8 cellular contexts compared by ENCODE assay signal in genomic region chr21:26169061-26169610, GRCh38. TPM values are rescaled to one million over a fixed set of nuclear protein-coding genes. Genes with fewer than 3 reads are reported as not detected.
DNase-seq lines count a peak whose midpoint lies in the region; ATAC-seq and TF ChIP-seq lines count a peak whose summit lies in the region.

No MANE protein-coding gene starts in this region.

- intact Hi-C loops in body of pancreas (cut with DNase I), result no loop called here
- intact Hi-C loops in sciatic nerve (cut with DNase I), result no loop called here

- no peaks in the 10 kb centered on the region for H3K27me3 ChIP-seq in MM.1S (replicated peaks; ENCODE audit: insufficient read depth, low read length)
- H3K27me3 ChIP-seq in SK-N-SH (ENCODE audit: insufficient read depth), result no peaks in the 10 kb centered on the region
- H3K27me3 ChIP-seq in body of pancreas, result no peaks in the 10 kb centered on the region
- H3K27me3 ChIP-seq in iPS-15b (ENCODE audit: control insufficient read depth, insufficient read depth, low read length), result peaks cover 6% of the 10 kb centered on the region

- ATAC-seq in body of pancreas (peak; percentile 20), sciatic nerve (peak; percentile 81)

- H3K4me2 ChIP-seq in MM.1S (ENCODE audit: low read depth, low read length) (peak overlapping the region; percentile 91), SK-N-SH (peak overlapping the region; percentile 97)

- peak; percentile 34 for TF ChIP-seq CTCF in MM.1S (IDR thresholded peaks at IDR 0.05; ENCODE audit: low read length)
- TF ChIP-seq CTCF in SK-N-SH (IDR thresholded peaks at IDR 0.05), result peak; percentile 54
- peak in 6 of 7 experiments; percentile 14 to 53 (median 45) for TF ChIP-seq CTCF in body of pancreas (IDR thresholded peaks at IDR 0.05)

- H3K79me2 ChIP-seq in MM.1S (ENCODE audit: low read length) (peaks cover 63% of the 10 kb centered on the region), SK-N-SH (ENCODE audit: insufficient read depth) (peaks cover 64% of the 10 kb centered on the region)

- H3K9me2 ChIP-seq in MM.1S (replicated peaks; ENCODE audit: insufficient read depth, low read length) (no peaks in the 10 kb centered on the region), SK-N-SH (no peaks in the 10 kb centered on the region)

- 0 out of 4 replicates have a peak, but pooled peaks of 1 of the 2 experiments have one; percentile 10 for TF ChIP-seq EP300 in SK-N-SH (IDR thresholded peaks at IDR 0.05; ENCODE audit: borderline replicate concordance in 1 of 2, low read depth in 1 of 2, low read length in 1 of 2)

- H3K36me3 ChIP-seq in MM.1S (replicated peaks; ENCODE audit: insufficient read depth, low read length), result no peaks in the 10 kb centered on the region; the same call in 1 of the 2 replicates
- H3K36me3 ChIP-seq in SK-N-SH (replicated peaks in 1 of 2; ENCODE audit: control insufficient read depth in 1 of 2, insufficient read depth in 2 of 2, low read length in 1 of 2), result no peaks in the 10 kb centered on the region
- no peaks in the 10 kb centered on the region for H3K36me3 ChIP-seq in body of pancreas (replicated peaks in 1 of 2; ENCODE audit: insufficient read depth in 1 of 2, low read depth in 2 of 2)
- no peaks in the 10 kb centered on the region for H3K36me3 ChIP-seq in iPS-15b (ENCODE audit: control insufficient read depth, insufficient read depth, low read length)

- peak overlapping the region; percentile 34; the same call in 1 of the 2 replicates for H3K27ac ChIP-seq in MM.1S (ENCODE audit: low read length)
- peak overlapping the region; percentile 76 to 97 for H3K27ac ChIP-seq in SK-N-SH (ENCODE audit: low read depth in 2 of 2, low read length in 1 of 2)
- peak overlapping the region; percentile 77 to 93 (median 90) for H3K27ac ChIP-seq in body of pancreas

- H3K9me3 ChIP-seq in MM.1S (replicated peaks; ENCODE audit: insufficient read depth, low read length), result no peaks in the 10 kb centered on the region
- H3K9me3 ChIP-seq in SK-N-SH, result no peaks in the 10 kb centered on the region
- H3K9me3 ChIP-seq in body of pancreas, result no peaks in the 10 kb centered on the region
- no peaks in the 10 kb centered on the region for H3K9me3 ChIP-seq in iPS-15b (ENCODE audit: control insufficient read depth, insufficient read depth, low read length)

- POLR2A ChIA-PET in SK-N-SH (lab: Yijun Ruan, JAX), result interaction anchor here (1.4 kb wide), 1 partner anchor 435 kb away, joined by 4 read pairs; the partner anchor contains the start of genes ATP5PF and GABPA

- WGBS in SK-N-SH (ENCODE audit: low lambda C conversion rate), result 2% methylated on average over 18 of the region's 18 CpGs
- 0 to 1% methylated on average over 14 to 18 of the region's 18 CpGs for WGBS in body of pancreas, 2 donors

- H4K20me1 ChIP-seq in MM.1S (ENCODE audit: insufficient read depth, low read length), result peaks cover 6% of the 10 kb centered on the region; the same call in 1 of the 2 replicates
- H4K20me1 ChIP-seq in SK-N-SH (ENCODE audit: insufficient read depth), result peaks cover 16% of the 10 kb centered on the region; the same call in 1 of the 2 replicates

- no peak for TF ChIP-seq POLR2A in body of pancreas (IDR thresholded peaks at IDR 0.05)

- CTCF ChIA-PET in SK-N-SH (lab: Yijun Ruan, JAX), result interaction anchor here (0.5 to 4.2 kb wide), 21 partner anchors 9 to 548 kb away, joined by 3 to 59 read pairs (median 4); no protein-coding TSS in a partner anchor

- H3F3A ChIP-seq in MM.1S (ENCODE audit: insufficient read depth, low read length) (peaks cover 4% of the 10 kb centered on the region; the same call in 1 of the 2 replicates), SK-N-SH (replicated peaks; ENCODE audit: insufficient read depth) (no peaks in the 10 kb centered on the region)

- H3K4me3 ChIP-seq in MM.1S (ENCODE audit: low read length) (peak overlapping the region; percentile 90), SK-N-SH (ENCODE audit: low read depth in 2 of 2, low read length in 1 of 2) (peak overlapping the region; percentile 65 to 92), body of pancreas (peak overlapping the region; percentile 85), iPS-15b (ENCODE audit: low read depth, low read length) (peak overlapping the region; percentile 93)

- H3K4me1 ChIP-seq in MM.1S (ENCODE audit: low read length) (peaks cover 7% of the 10 kb centered on the region; the same call in 1 of the 2 replicates), SK-N-SH (ENCODE audit: control insufficient read depth in 1 of 2, insufficient read depth in 2 of 2, low read depth in 1 of 2, low read length in 1 of 2) (peaks cover 26 to 28% of the 10 kb centered on the region in 2 experiments; a peak in 3 of 4 replicates), body of pancreas (peaks cover 50% of the 10 kb centered on the region), iPS-15b (ENCODE audit: control insufficient read depth, insufficient read depth, low read length) (peaks cover 32% of the 10 kb centered on the region)

- H2AFZ ChIP-seq in MM.1S (ENCODE audit: low read length), result peak overlapping the region; percentile 87
- peak overlapping the region; percentile 77 for H2AFZ ChIP-seq in SK-N-SH (ENCODE audit: low read depth)

- H3K9ac ChIP-seq in MM.1S (ENCODE audit: low read length) (peak overlapping the region; percentile 88), SK-N-SH (peak overlapping the region; percentile 92), iPS-15b (ENCODE audit: low read depth, low read length) (peak overlapping the region; percentile 94)

- TF ChIP-seq RAD21 in SK-N-SH (IDR thresholded peaks at IDR 0.05; ENCODE audit: low read length), result peak; percentile 59

- DNase-seq in DMS79 treated with DMSO at 0.1 percent for 48 hours (lab: John Stamatoyannopoulos, UW), result peak; percentile 77
- peak; percentile 70 for DNase-seq in H4 (ENCODE audit: low spot score)
- peak; percentile 77 for DNase-seq in MM.1S
- DNase-seq in SK-N-SH, result peak; percentile 71
- DNase-seq in body of pancreas, result peak; percentile 43 to 62 (median 52)
- DNase-seq in sciatic nerve (ENCODE audit: low spot score), result peak; percentile 66
- DNase-seq in ecto neural progenitor cell (ENCODE audit: low spot score), result no peak

TF ChIP-seq in SK-N-SH, 30 proteins besides CTCF, POLR2A, EP300 and RAD21:
- TF ChIP-seq YY1 (IDR thresholded peaks at IDR 0.05; ENCODE audit: low read depth) (peak; percentile 59; the same call in 1 of the 2 replicates), ELF1 (IDR thresholded peaks at IDR 0.05) (no peak), SIN3A (IDR thresholded peaks at IDR 0.05; ENCODE audit: borderline replicate concordance, low read depth, low read length) (0 out of 2 replicates have a peak, but pooled peaks have one; percentile 61), IRF3 (IDR thresholded peaks at IDR 0.05; ENCODE audit: low read depth, low read length) (no peak), JUND (IDR thresholded peaks at IDR 0.05) (no peak), PBX3 (IDR thresholded peaks at IDR 0.05) (no peak), RFX5 (IDR thresholded peaks at IDR 0.05; ENCODE audit: low read length) (peak; percentile 22; the same call in 1 of the 2 replicates), GATA2 (CRISPR knock-in tag; IDR thresholded peaks at IDR 0.05) (0 out of 2 replicates have a peak, but pooled peaks have one; percentile 12), SMC3 (IDR thresholded peaks at IDR 0.05; ENCODE audit: low read depth, low read length) (peak; percentile 25; the same call in 1 of the 2 replicates), MXI1 (IDR thresholded peaks at IDR 0.05; ENCODE audit: low read depth, low read length) (peak; percentile 43; the same call in 1 of the 2 replicates), TAF1 (IDR thresholded peaks at IDR 0.05; ENCODE audit: borderline replicate concordance, low read depth, low read length) (0 out of 2 replicates have a peak, but pooled peaks have one; percentile 16)

RNA-seq across cellular contexts. Expression of gene APP, which starts 1.4 kb away (rescaled TPM):
- total RNA-seq in H4 (2014; rRNA removed; shearing (Covaris generic)), result 242 and 299 TPM in 2 replicates
- polyA plus RNA-seq in SK-N-SH (2012; rRNA removed), result 780 and 789 TPM in 2 replicates
- polyA plus RNA-seq in SK-N-SH (2012; cell fraction: cytosol; rRNA removed), result 729 and 770 TPM in 2 replicates
- polyA plus RNA-seq in SK-N-SH (2012; cell fraction: nucleus; rRNA removed), result 453 and 679 TPM in 2 replicates
- total RNA-seq in body of pancreas (100 to 1,000 TPM; 256 to 423 TPM), sciatic nerve (497 TPM)

Comparison
In these comparisons a context has a peak if more than half of its experiments do, and no peak if none do; other contexts are left out.
1. H3K27ac ChIP-seq: peak in every context shown above with its lines; median percentile 90 in body of pancreas; 86 in SK-N-SH; 34 in MM.1S.